13 cellular contexts compared by ENCODE assay signal in genomic region chr12:120540445-120540844, GRCh38. TPM values are rescaled to one million over a fixed set of nuclear protein-coding genes. Genes with fewer than 3 reads are reported as not detected.
DNase-seq lines count a peak whose midpoint lies in the region; ATAC-seq and TF ChIP-seq lines count a peak whose summit lies in the region.
"Had no signal": no experiment of that assay in that cellular context is flagged by ENCODE, and none has a peak within 500 bp of the region (broad histone marks: within the 10 kb centered on the region; RNA-seq: fewer than 3 reads in every experiment).

No MANE protein-coding gene starts in this region.

- H3K27ac ChIP-seq in psoas muscle = peak overlapping the region; percentile 98
- H3K27ac ChIP-seq in colonic mucosa = no peak overlapping the region

- H3K4me3 ChIP-seq in fibroblast of mammary gland (ENCODE audit: control insufficient read depth, low read depth, low read length) = no peak overlapping the region
- H3K4me3 ChIP-seq in psoas muscle = peak overlapping the region; percentile 96
- no peak overlapping the region for H3K4me3 ChIP-seq in colonic mucosa

- H3K36me3 ChIP-seq in psoas muscle (ENCODE audit: insufficient read depth in 1 of 2, low read depth in 1 of 2) (peaks cover 0 to 43% of the 10 kb centered on the region in 2 donors), colonic mucosa (no peaks in the 10 kb centered on the region)

- no peak for TF ChIP-seq CTCF in fibroblast of mammary gland (conservative IDR thresholded peaks at IDR 0.05; ENCODE audit: control insufficient read depth, insufficient read depth, low read depth, low read length)
- no peak for TF ChIP-seq CTCF in psoas muscle (IDR thresholded peaks at IDR 0.05)
- no peak for TF ChIP-seq CTCF in colonic mucosa (IDR thresholded peaks at IDR 0.05)

- DNase-seq in GM03348 (ENCODE audit: low spot score) (peak; percentile 44), SIG-M5 (lab: John Stamatoyannopoulos, UW) (peak; percentile 36), fibroblast of mammary gland (ENCODE audit: low read depth) (peak; percentile 22), psoas muscle (no peak), DMS53 treated with DMSO at 0.1 percent for 48 hours (lab: John Stamatoyannopoulos, UW; ENCODE audit: unreplicated experiment) (no peak), colonic mucosa (no peak), NCI-H526 (lab: John Stamatoyannopoulos, UW) (no peak)
- DNase-seq: activated CD4-positive, alpha-beta T cell treated with anti-CD3 and anti-CD28 coated beads for 1 hour; central memory CD4-positive, alpha-beta T cell; DMS 273 treated with DMSO at 0.1 percent for 48 hours; kidney glomerular epithelial cell; substantia nigra had no signal

- ATAC-seq in psoas muscle (peak in 3 of 4 donors; percentile 0 to 12 (median 9)), HG02642 (IDR thresholded peaks at IDR 0.05; ENCODE audit: poor library complexity, unreplicated experiment) (no peak)

- 4 to 20% (median 9%) methylated on average over 3 of the region's 3 CpGs for WGBS in psoas muscle, 3 donors

- H3K27me3 ChIP-seq in psoas muscle (ENCODE audit: insufficient read depth in 3 of 3, low read length in 2 of 3) (no peaks in the 10 kb centered on the region), colonic mucosa (no peaks in the 10 kb centered on the region)

- no peaks in the 10 kb centered on the region for H3K9me3 ChIP-seq in psoas muscle
- H3K9me3 ChIP-seq in colonic mucosa = no peaks in the 10 kb centered on the region

- H3K4me1 ChIP-seq in psoas muscle (peaks cover 78% of the 10 kb centered on the region), colonic mucosa (peaks cover 35% of the 10 kb centered on the region)

- intact Hi-C loops in psoas muscle (cut with DNase I) (no loop called here), colonic mucosa (cut with DNase I) (no loop called here)

- H3K9ac ChIP-seq in colonic mucosa (ENCODE audit: low read depth in 2 of 2, low read length in 2 of 2) = no peak overlapping the region

RNA-seq across cellular contexts. Expression of gene RNF10, which starts 6.3 kb away (rescaled TPM):
- total RNA-seq in psoas muscle = 100 to 1,000 TPM; 296 to 463 (median 350) TPM
- polyA plus RNA-seq in psoas muscle = 100 to 1,000 TPM; 299 to 624 (median 302) TPM
- total RNA-seq in colonic mucosa = 100 to 1,000 TPM; 199 to 226 TPM

RNA-seq across cellular contexts. Expression of gene COQ5, which starts 11.5 kb away (rescaled TPM):
- total RNA-seq in psoas muscle (10 to 100 TPM; 33.1 to 52.8 (median 45.7) TPM), colonic mucosa (10 to 100 TPM; 35.8 to 46.6 TPM)
- polyA plus RNA-seq in psoas muscle = 10 to 100 TPM; 53.4 to 81.4 (median 55.4) TPM

RNA-seq across cellular contexts. Expression of gene POP5, which starts 40.8 kb away (rescaled TPM):
- total RNA-seq in psoas muscle = 10 to 100 TPM in 3 of 4 donors, 1 to 10 TPM in 1; 9.8 to 20.2 (median 17.0) TPM
- 10 to 100 TPM; 18.9 to 30.4 (median 27.7) TPM for polyA plus RNA-seq in psoas muscle
- 10 to 100 TPM; 22.8 to 77.7 TPM for total RNA-seq in colonic mucosa

RNA-seq across cellular contexts. Expression of gene DYNLL1, which starts 44.5 kb away (rescaled TPM):
- total RNA-seq in psoas muscle = 100 to 1,000 TPM in 1 of 4 donors, 10 to 100 TPM in 3; 30.1 to 116 (median 68.2) TPM
- 100 to 1,000 TPM in 2 of 3 donors, 10 to 100 TPM in 1; 62.0 to 155 (median 144) TPM for polyA plus RNA-seq in psoas muscle
- total RNA-seq in colonic mucosa = 100 to 1,000 TPM; 359 to 463 TPM

Comparison
In these comparisons a context has a peak if more than half of its experiments do, and no peak if none do; other contexts are left out.
1. DNase-seq: peak in GM03348 (single experiment), SIG-M5 (single experiment) and fibroblast of mammary gland (single experiment); none in psoas muscle (0 of 2), DMS53 treated with DMSO at 0.1 percent for 48 hours (single experiment), colonic mucosa (single experiment) and NCI-H526 (0 of 2).